Comparison of ENCODE assay signal across 18 cellular contexts in the genomic region with DNA sequence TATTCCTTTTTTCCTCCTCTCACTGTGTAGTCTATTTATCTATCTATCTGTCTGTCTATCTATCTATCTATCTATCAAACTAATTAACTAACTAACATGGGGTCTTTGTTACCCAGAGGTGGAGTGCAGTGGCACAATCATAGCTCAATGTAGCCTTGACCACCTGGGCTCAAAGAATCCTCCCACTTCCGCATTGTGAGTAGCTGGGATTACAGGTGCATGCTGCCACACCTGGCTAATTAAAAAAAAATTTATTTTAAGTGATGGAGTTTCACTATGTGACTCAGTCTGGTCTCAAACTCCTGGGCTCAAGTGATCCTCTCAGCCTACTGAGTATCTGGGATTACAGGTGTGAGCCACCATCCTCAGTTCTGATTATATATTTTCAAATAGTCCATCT.
DNase-seq lines count a peak whose midpoint lies in the region; ATAC-seq and TF ChIP-seq lines count a peak whose summit lies in the region.
"Had no signal": no experiment of that assay in that cellular context is flagged by ENCODE, and none has a peak within 500 bp of the region (broad histone marks: within the 10 kb centered on the region; RNA-seq: fewer than 3 reads in every experiment).

No MANE protein-coding gene starts in this region.

- no peaks in the 10 kb centered on the region for H3K27me3 Mint-ChIP-seq in GM23338 (ENCODE audit: insufficient read depth, low read depth, poor library complexity)
- H3K27me3 Mint-ChIP-seq: B cell; CD4-positive, alpha-beta T cell had no signal

- ATAC-seq in GM23338: no peak
- ATAC-seq: A549; CD8-positive, alpha-beta T cell had no signal

- CTCF ChIA-PET in OCI-LY7 (lab: Charles Lee; ENCODE audit: unreplicated experiment): no interaction called here

- intact Hi-C loops in OCI-LY7 (cut with micrococcal nuclease; ENCODE audit: unreplicated experiment) (no loop called here), adrenal gland (cut with DNase I) (no loop called here)

- H3K4me1 ChIP-seq in GM23338 (ENCODE audit: insufficient read depth) (no peaks in the 10 kb centered on the region), OCI-LY7 (ENCODE audit: insufficient read depth, low read length, poor library complexity, severe bottlenecking) (peaks cover 25% of the 10 kb centered on the region), adrenal gland (replicated peaks in 1 of 2) (no peaks in the 10 kb centered on the region)
- H3K4me1 ChIP-seq: A549, Caco-2 had no signal

- H3K9me3 ChIP-seq in OCI-LY7 (ENCODE audit: low read length) (peaks cover 15% of the 10 kb centered on the region; the same call in 1 of the 2 replicates), adrenal gland (replicated peaks in 1 of 3) (no peaks in the 10 kb centered on the region)
- H3K9me3 ChIP-seq: Caco-2 had no signal

- H3K36me3 ChIP-seq in GM23338 (ENCODE audit: insufficient read depth): no peaks in the 10 kb centered on the region
- H3K36me3 ChIP-seq in OCI-LY7 (ENCODE audit: insufficient read depth, low read length): peaks cover 92% of the 10 kb centered on the region
- H3K36me3 ChIP-seq in adrenal gland (replicated peaks in 1 of 2): no peaks in the 10 kb centered on the region

- whole genome bisulfite sequencing in adrenal gland, 4 donors: 100% methylated on average over 1 of the region's 1 CpG

- no peaks in the 10 kb centered on the region for H3F3A ChIP-seq in GM23338 (replicated peaks; ENCODE audit: low read depth)

- POLR2A ChIA-PET in OCI-LY7 (lab: Charles Lee): interaction anchor here (0.7 to 1.3 kb wide), 4 partner anchors 18 to 936 kb away, joined by 3 read pairs; no protein-coding TSS in a partner anchor

- H3K79me2 ChIP-seq in GM23338 (replicated peaks; ENCODE audit: insufficient read depth): no peaks in the 10 kb centered on the region
- peaks cover 9% of the 10 kb centered on the region; the same call in 1 of the 2 replicates for H3K79me2 ChIP-seq in OCI-LY7 (ENCODE audit: insufficient read depth, low read depth, low read length)

- H3K4me2 ChIP-seq in GM23338 (no peak overlapping the region), OCI-LY7 (ENCODE audit: low read length) (0 out of 2 replicates have a peak overlapping the region, but pooled peaks have one; percentile 8)
- H3K4me2 ChIP-seq: A549; BLaER1 treated with 17β-estradiol and CSF1 and Interleukin-3, amounts not matched to agents 10 nM and 100 nM had no signal

- H3K9me2 ChIP-seq in GM23338 (ENCODE audit: insufficient read depth): peaks cover 4% of the 10 kb centered on the region; the same call in 1 of the 2 replicates
- no peaks in the 10 kb centered on the region for H3K9me2 ChIP-seq in OCI-LY7 (ENCODE audit: insufficient read depth, low read length)

- peaks cover 9% of the 10 kb centered on the region; the same call in 2 of the 3 replicates for H3K4me1 Mint-ChIP-seq in GM23338
- H3K4me1 Mint-ChIP-seq: B cell had no signal

- TF ChIP-seq CTCF in GM23338 (conservative IDR thresholded peaks at IDR 0.05; ENCODE audit: low read depth in 2 of 2): no peak
- TF ChIP-seq CTCF in OCI-LY7 (conservative IDR thresholded peaks at IDR 0.05; ENCODE audit: low read length): no peak
- no peak for TF ChIP-seq CTCF in VCaP (conservative IDR thresholded peaks at IDR 0.05)
- no peak for TF ChIP-seq CTCF in adrenal gland (IDR thresholded peaks at IDR 0.05)

- H4K20me1 ChIP-seq in GM23338 (replicated peaks; ENCODE audit: insufficient read depth) (no peaks in the 10 kb centered on the region), OCI-LY7 (ENCODE audit: insufficient read depth, low read length) (no peaks in the 10 kb centered on the region)
- H4K20me1 ChIP-seq: BLaER1 treated with 17β-estradiol and CSF1 and Interleukin-3, amounts not matched to agents 10 nM and 100 nM had no signal

- no peak overlapping the region for H2AFZ ChIP-seq in GM23338
- no peak overlapping the region for H2AFZ ChIP-seq in OCI-LY7 (ENCODE audit: low read length)

- no peak overlapping the region for H3K4me3 Mint-ChIP-seq in GM23338
- H3K4me3 Mint-ChIP-seq: B cell; CD4-positive, alpha-beta T cell; CD8-positive, alpha-beta T cell had no signal

- H3K36me3 Mint-ChIP-seq in GM23338 (ENCODE audit: low read depth): peaks cover 7% of the 10 kb centered on the region

- no peaks in the 10 kb centered on the region for H3K9me3 Mint-ChIP-seq in GM23338

- BruUV-seq in OCI-LY7 (replicated peaks; lab: Mats Ljungman, UMichigan): no TSS peak

- peak overlapping the region; percentile 24 for H3K27ac Mint-ChIP-seq in GM23338
- H3K27ac Mint-ChIP-seq: B cell; CD4-positive, alpha-beta T cell; CD8-positive, alpha-beta T cell had no signal

- no peak for TF ChIP-seq POLR2A in adrenal gland (IDR thresholded peaks at IDR 0.05)

- no peak overlapping the region for H3K4me3 ChIP-seq in GM23338
- no peak overlapping the region for H3K4me3 ChIP-seq in OCI-LY7 (ENCODE audit: low read depth, low read length, poor library complexity, severe bottlenecking)
- H3K4me3 ChIP-seq in adrenal gland: no peak overlapping the region
- H3K4me3 ChIP-seq: A549; BLaER1 treated with 17β-estradiol and CSF1 and Interleukin-3, amounts not matched to agents 10 nM and 100 nM had no signal

- no peak overlapping the region for H3K27ac ChIP-seq in GM23338 (ENCODE audit: low read depth)
- H3K27ac ChIP-seq in OCI-LY7 (ENCODE audit: low read depth, low read length, poor library complexity, severe bottlenecking): peak overlapping the region; percentile 21
- peak overlapping the region; percentile 64 for H3K27ac ChIP-seq in VCaP
- no peak overlapping the region for H3K27ac ChIP-seq in adrenal gland
- H3K27ac ChIP-seq: 22Rv1; A549; BLaER1 treated with 17β-estradiol and CSF1 and Interleukin-3, amounts not matched to agents 10 nM and 100 nM; C4-2B had no signal

- H3K27me3 ChIP-seq in GM23338 (ENCODE audit: insufficient read depth) (no peaks in the 10 kb centered on the region), adrenal gland (no peaks in the 10 kb centered on the region)
- H3K27me3 ChIP-seq: BLaER1 treated with 17β-estradiol and CSF1 and Interleukin-3, amounts not matched to agents 10 nM and 100 nM had no signal

- DNase-seq in GM23338 (ENCODE audit: low spot score) (no peak), OCI-LY7 (ENCODE audit: low spot score) (peak; percentile 55), adrenal gland (no peak), hypothalamus (lab: John Stamatoyannopoulos, UW) (no peak), NCI-H526 (lab: John Stamatoyannopoulos, UW) (no peak)
- DNase-seq: AML-193; Caco-2; Calu3; CD4-positive, alpha-beta T cell; CD8-positive, alpha-beta T cell; DMS79 treated with DMSO at 0.1 percent for 48 hours; GF-D8 had no signal

TF ChIP-seq in GM23338, 12 proteins besides CTCF, POLR2A, EP300 and RAD21:
- TF ChIP-seq ZNF331 (CRISPR knock-in tag; IDR thresholded peaks at IDR 0.05; ENCODE audit: low read depth): no peak

Comparison
In these comparisons a context has a peak if more than half of its experiments do, and no peak if none do; other contexts are left out.
1. H3K27ac ChIP-seq: peak in OCI-LY7 (single experiment) and VCaP (single experiment); none in GM23338 (single experiment) and adrenal gland (0 of 5).